15 cellular contexts compared by ENCODE assay signal in the genomic region with DNA sequence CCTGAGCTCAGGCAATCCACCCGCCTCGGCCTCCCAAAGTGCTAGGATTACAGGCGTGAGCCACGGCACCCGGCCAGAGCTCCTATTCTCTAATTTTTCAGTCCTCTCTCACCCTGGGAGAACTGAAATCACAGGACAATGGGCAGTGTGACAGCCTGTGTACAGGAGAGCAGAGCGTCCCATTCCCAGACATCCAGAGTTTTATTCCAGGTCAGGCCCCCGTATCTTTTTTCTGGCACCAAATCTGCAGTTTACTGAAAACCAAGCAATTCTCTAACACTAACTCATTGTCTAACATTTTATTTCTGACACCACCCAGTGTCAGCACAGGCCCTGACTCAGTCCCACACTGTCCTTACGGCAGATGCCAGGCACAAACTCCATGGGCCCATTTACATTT. TPM values are rescaled to one million over a fixed set of nuclear protein-coding genes. Genes with fewer than 3 reads are reported as not detected.
DNase-seq lines count a peak whose midpoint lies in the region; ATAC-seq, FAIRE-seq and TF ChIP-seq lines count a peak whose summit lies in the region.
"Had no signal": no experiment of that assay in that cellular context is flagged by ENCODE, and none has a peak within 500 bp of the region (broad histone marks: within the 10 kb centered on the region; RNA-seq: fewer than 3 reads in every experiment).

No MANE protein-coding gene starts in this region.

- peak; percentile 92 for ATAC-seq in left ventricle myocardium superior
- no peak for ATAC-seq in GM19455 (IDR thresholded peaks at IDR 0.05; ENCODE audit: unreplicated experiment)
- ATAC-seq: natural killer cell treated with Interleukin-12 subunit alpha and Interleukin-12 subunit beta and Interleukin-15 and Interleukin-18, amount 100 ng/mL, for 72 hours had no signal

- no peak for FAIRE-seq in GM12891 (lab: Jason Lieb, UNC)
- FAIRE-seq: keratinocyte had no signal

- DNase-seq in GM03348 (ENCODE audit: low spot score): peak; percentile 4
- peak; percentile 5 for DNase-seq in cerebellum (ENCODE audit: low spot score)
- DNase-seq in left ventricle myocardium superior: peak; percentile 71
- DNase-seq in posterior cingulate gyrus: peak in 9 of 10 donors; percentile 22 to 94 (median 62)
- no peak for DNase-seq in NCI-H2081 treated with DMSO at 0.1 percent for 48 hours (lab: John Stamatoyannopoulos, UW)
- no peak for DNase-seq in GM12891 (ENCODE audit: insufficient read length, low spot score)
- no peak for DNase-seq in NOMO-1 treated with DMSO at 0.1 percent for 48 hours (lab: John Stamatoyannopoulos, UW; ENCODE audit: unreplicated experiment)
- DNase-seq: activated CD4-positive, alpha-beta T cell treated with anti-CD3 and anti-CD28 coated beads for 1 hour; activated T-cell treated with anti-CD3 and anti-CD28 coated beads for 4 hours; central memory CD4-positive, alpha-beta T cell; NCI-H1930; stimulated activated CD4-positive, alpha-beta T cell treated with anti-CD3 and anti-CD28 coated beads, Interleukin-15, amount 100 ng/mL, for 24 hours had no signal

- no peak for TF ChIP-seq POLR2A in GM12891 (IDR thresholded peaks at IDR 0.05; ENCODE audit: low read depth, low read length)

- intact Hi-C loops in left ventricle myocardium superior (cut with micrococcal nuclease) (no loop called here), posterior cingulate gyrus (cut with DNase I) (no loop called here)

TF ChIP-seq in GM12891, 5 proteins besides CTCF, POLR2A, EP300 and RAD21:
- TF ChIP-seq POLR2AphosphoS5 (IDR thresholded peaks at IDR 0.05; ENCODE audit: low read depth, low read length): no peak
- TF ChIP-seq PAX5 (IDR thresholded peaks at IDR 0.05; ENCODE audit: insufficient read depth, low read length, severe bottlenecking): no peak
- no peak for TF ChIP-seq TAF1 (IDR thresholded peaks at IDR 0.05; ENCODE audit: low read depth, low read length)
- no peak for TF ChIP-seq POU2F2 (IDR thresholded peaks at IDR 0.05; ENCODE audit: low read depth, low read length)

RNA-seq across cellular contexts. Expression of gene ZNF708, which starts 6.7 kb away (rescaled TPM):
- total RNA-seq in cerebellum (48.3 TPM), left ventricle myocardium superior (3.1 TPM)
- polyA plus RNA-seq in GM12891 (2012; ENCODE audit: low read depth, missing spikeins): 3.5 TPM

RNA-seq across cellular contexts. Expression of gene ZNF738, which starts 36.3 kb away (rescaled TPM):
- 35.7 TPM for total RNA-seq in cerebellum
- total RNA-seq in left ventricle myocardium superior: 1.4 TPM
- polyA plus RNA-seq in GM12891 (2012; ENCODE audit: low read depth, missing spikeins): 8.7 TPM

Comparison
In these comparisons a context has a peak if more than half of its experiments do, and no peak if none do; other contexts are left out.
1. DNase-seq: peak in GM03348 (single experiment), cerebellum (single experiment), left ventricle myocardium superior (single experiment) and posterior cingulate gyrus (9 of 10); none in NCI-H2081 treated with DMSO at 0.1 percent for 48 hours (single experiment), GM12891 (single experiment) and NOMO-1 treated with DMSO at 0.1 percent for 48 hours (single experiment).
2. RNA of gene ZNF708, which starts 6.7 kb away (total RNA-seq): 48.3 TPM in cerebellum (single experiment); 3.1 TPM in left ventricle myocardium superior (single experiment); every median in the first group is over 10 times any median in the second.
3. RNA of gene ZNF738, which starts 36.3 kb away (total RNA-seq): 35.7 TPM in cerebellum (single experiment); 1.4 TPM in left ventricle myocardium superior (single experiment); every median in the first group is over 10 times any median in the second.